In genomic region chr2:182904844-182905243, GRCh38 we compare ENCODE assay signal across 27 cellular contexts. TPM values are rescaled to one million over a fixed set of nuclear protein-coding genes. Genes with fewer than 3 reads are reported as not detected.
"Had no signal": no experiment of that assay in that cellular context is flagged by ENCODE, and none has a peak within 500 bp of the region (broad histone marks: within the 10 kb centered on the region; RNA-seq: fewer than 3 reads in every experiment).

No MANE protein-coding gene starts in this region.

- H3K9ac ChIP-seq: SK-N-SH had no signal

- H3K27ac ChIP-seq: Peyer's patch, SJSA1 had no signal

- ATAC-seq: activated CD4-positive, CD25-positive, alpha-beta regulatory T cell treated with anti-CD3 and anti-CD28 coated beads, Interleukin-2, amount 50 U/mL, for 24 hours; activated CD8-positive, alpha-beta T cell treated with anti-CD3 and anti-CD28 coated beads, Interleukin-2, amount 10 ng/mL, durations not matched to agents 7 days and 5 days; K562; WTC11 had no signal

- H3K9me3 ChIP-seq: Peyer's patch, SJSA1, SK-N-SH had no signal

- H3K27me3 ChIP-seq: Peyer's patch, SJSA1 had no signal

- H3K9me3 Mint-ChIP-seq: activated naive CD8-positive, alpha-beta T cell treated with anti-CD3 and anti-CD28 coated beads for 36 hours; activated T-cell treated with anti-CD3 and anti-CD28 coated beads, Interleukin-2, amount 50 U/mL, for 24 hours; T-helper 1 cell treated with Interleukin-12 subunit alpha and Interleukin-12 subunit beta and Interleukin-4 antibody, amounts not matched to agents 30 μg/mL and 1 μg/mL, for 36 hours; T-helper 2 cell treated with Interferon-gamma antibody and Interleukin-4, amounts not matched to agents 5 μg/mL and 100 μg/mL, for 36 hours; WTC11 had no signal

- H3K4me3 Mint-ChIP-seq: activated CD8-positive, alpha-beta T cell treated with anti-CD3 and anti-CD28 coated beads, Interleukin-2, amount 10 ng/mL, durations not matched to agents 7 days and 5 days; activated naive CD8-positive, alpha-beta T cell treated with anti-CD3 and anti-CD28 coated beads for 36 hours; activated T-cell treated with anti-CD3 and anti-CD28 coated beads, Interleukin-2, amount 50 U/mL, for 24 hours; T-helper 1 cell treated with Interleukin-12 subunit alpha and Interleukin-12 subunit beta and Interleukin-4 antibody, amounts not matched to agents 30 μg/mL and 1 μg/mL, for 36 hours; T-helper 2 cell treated with Interferon-gamma antibody and Interleukin-4, amounts not matched to agents 5 μg/mL and 100 μg/mL, for 36 hours; WTC11 had no signal

- H3K27me3 Mint-ChIP-seq: activated naive CD8-positive, alpha-beta T cell treated with anti-CD3 and anti-CD28 coated beads for 36 hours had no signal

- H3K4me3 ChIP-seq: K562, Peyer's patch, SJSA1 had no signal

- H3K4me1 Mint-ChIP-seq: activated naive CD8-positive, alpha-beta T cell treated with anti-CD3 and anti-CD28 coated beads for 36 hours had no signal

- H3K36me3 ChIP-seq: Peyer's patch, SJSA1 had no signal

- H3K27ac Mint-ChIP-seq: activated CD8-positive, alpha-beta T cell treated with anti-CD3 and anti-CD28 coated beads, Interleukin-2, amount 10 ng/mL, durations not matched to agents 7 days and 5 days; activated naive CD8-positive, alpha-beta T cell treated with anti-CD3 and anti-CD28 coated beads for 36 hours; activated T-cell treated with anti-CD3 and anti-CD28 coated beads, Interleukin-2, amount 50 U/mL, for 24 hours; T-helper 1 cell treated with Interleukin-12 subunit alpha and Interleukin-12 subunit beta and Interleukin-4 antibody, amounts not matched to agents 30 μg/mL and 1 μg/mL, for 36 hours; T-helper 2 cell treated with Interferon-gamma antibody and Interleukin-4, amounts not matched to agents 5 μg/mL and 100 μg/mL, for 36 hours; WTC11 had no signal

- H3K36me3 Mint-ChIP-seq: activated naive CD8-positive, alpha-beta T cell treated with anti-CD3 and anti-CD28 coated beads for 36 hours had no signal

- DNase-seq: activated CD4-positive, alpha-beta T cell treated with anti-CD3 and anti-CD28 coated beads for 4 hours; activated CD4-positive, alpha-beta T cell treated with anti-CD3 and anti-CD28 coated beads, Interleukin-2, amount 50 U/mL, for 4 hours; activated CD8-positive, alpha-beta T cell treated with anti-CD3 and anti-CD28 coated beads, Interleukin-2, amount 10 ng/mL, durations not matched to agents 7 days and 5 days; activated gamma-delta T cell treated with Interleukin-2 at 50 U/mL for 16 hours; activated naive CD4-positive, alpha-beta T cell treated with anti-CD3 and anti-CD28 coated beads, Interleukin-2, amount 50 U/mL, for 16 hours; activated naive CD8-positive, alpha-beta T cell treated with anti-CD3 and anti-CD28 coated beads for 36 hours; activated T-cell treated with anti-CD3 and anti-CD28 coated beads, Interleukin-2, amount 50 U/mL, for 24 hours; amniotic stem cell; aorta; NCI-H1105; NCI-H1417 treated with DMSO at 0.1 percent for 48 hours; NCI-H187 treated with DMSO at 0.1 percent for 48 hours; NCI-H2081; NCI-H2171 treated with DMSO at 0.1 percent for 48 hours; NCI-H226; NCI-H446 treated with DMSO at 0.1 percent for 48 hours; NCI-H524; Peyer's patch; RPMI8226; SHP77 treated with DMSO at 0.1 percent for 48 hours; SK-N-SH had no signal

- H3K4me1 ChIP-seq: Peyer's patch, SJSA1 had no signal

- H3K4me2 ChIP-seq: SK-N-SH had no signal

RNA-seq across cellular contexts. Expression of gene FRZB, which starts 38.4 kb away (rescaled TPM):
- total RNA-seq: activated CD8-positive, alpha-beta T cell treated with anti-CD3 and anti-CD28 coated beads, Interleukin-2, amount 10 ng/mL, durations not matched to agents 7 days and 5 days; activated naive CD8-positive, alpha-beta T cell treated with anti-CD3 and anti-CD28 coated beads for 36 hours; K562 had no signal
